Comparison of ENCODE assay signal across 27 cellular contexts in genomic region chr15:24039683-24040082, GRCh38.
DNase-seq lines count a peak whose midpoint lies in the region; ATAC-seq, FAIRE-seq and TF ChIP-seq lines count a peak whose summit lies in the region.
"Had no signal": no experiment of that assay in that cellular context is flagged by ENCODE, and none has a peak within 500 bp of the region (broad histone marks: within the 10 kb centered on the region; RNA-seq: fewer than 3 reads in every experiment).

No MANE protein-coding gene starts in this region.

- FAIRE-seq in urothelium cell line (lab: Jason Lieb, UNC) = no peak

- peak; percentile 0 for DNase-seq in DMS 273 (lab: John Stamatoyannopoulos, UW; ENCODE audit: unreplicated experiment)
- no peak for DNase-seq in DMS 273 treated with DMSO at 0.1 percent for 48 hours (lab: John Stamatoyannopoulos, UW)
- peak; percentile 24 for DNase-seq in OCI-M1 (lab: John Stamatoyannopoulos, UW)
- peak; percentile 24 for DNase-seq in epithelial cell of esophagus (ENCODE audit: low read depth)
- DNase-seq in urothelium cell line (ENCODE audit: low spot score) = peak; percentile 9
- DNase-seq in NCI-H345 treated with DMSO at 0.1 percent for 48 hours (lab: John Stamatoyannopoulos, UW; ENCODE audit: unreplicated experiment) = no peak
- DNase-seq in medulla oblongata (ENCODE audit: extremely low spot score) = no peak
- DNase-seq: 8988T; activated CD4-positive, alpha-beta T cell treated with anti-CD3 and anti-CD28 coated beads for 36 hours; activated effector memory CD4-positive, alpha-beta T cell treated with anti-CD3 and anti-CD28 coated beads, Interleukin-2, amount 50 U/mL, for 16 hours; activated naive CD8-positive, alpha-beta T cell treated with anti-CD3 and anti-CD28 coated beads, Interleukin-2, amount 10 ng/mL, durations not matched to agents 7 days and 5 days; CD8-positive, alpha-beta T cell; DMS79; erythroblast; hippocampal formation; IMR-90; islet precursor cell; lower lobe of right lung; NCI-H1436; NCI-H510A treated with DMSO at 0.1 percent for 48 hours; NK-92 treated with Interleukin-12 subunit alpha and Interleukin-12 subunit beta, amount 100 ng/mL, for 24 hours; posterior cingulate gyrus; sigmoid colon; stimulated activated naive CD8-positive, alpha-beta T cell treated with anti-CD3 and anti-CD28 coated beads, Interleukin-15, amount 100 ng/mL, for 72 hours; thyroid gland had no signal

- no peak for ATAC-seq in HG03565 (IDR thresholded peaks at IDR 0.05; ENCODE audit: unreplicated experiment)
- ATAC-seq: activated CD4-positive, alpha-beta T cell treated with anti-CD3 and anti-CD28 coated beads for 36 hours; CD8-positive, alpha-beta T cell; lower lobe of right lung; stimulated activated naive CD8-positive, alpha-beta T cell treated with anti-CD3 and anti-CD28 coated beads, Interleukin-15, amount 100 ng/mL, for 72 hours had no signal

- H3K4me3 ChIP-seq in epithelial cell of esophagus (ENCODE audit: low read length) = no peak overlapping the region
- H3K4me3 ChIP-seq: HAP-1, lower lobe of right lung, sigmoid colon, thyroid gland had no signal

- TF ChIP-seq CTCF in epithelial cell of esophagus (IDR thresholded peaks at IDR 0.05; ENCODE audit: insufficient read depth, low read depth, low read length, missing control alignments) = no peak

Comparison
In these comparisons a context has a peak if more than half of its experiments do, and no peak if none do; other contexts are left out.
1. DNase-seq: peak in DMS 273 (single experiment), OCI-M1 (single experiment), epithelial cell of esophagus (single experiment) and urothelium cell line (single experiment); none in DMS 273 treated with DMSO at 0.1 percent for 48 hours (single experiment), NCI-H345 treated with DMSO at 0.1 percent for 48 hours (single experiment) and medulla oblongata (single experiment).